Comparison of ENCODE assay signal across 29 cellular contexts in the genomic region with DNA sequence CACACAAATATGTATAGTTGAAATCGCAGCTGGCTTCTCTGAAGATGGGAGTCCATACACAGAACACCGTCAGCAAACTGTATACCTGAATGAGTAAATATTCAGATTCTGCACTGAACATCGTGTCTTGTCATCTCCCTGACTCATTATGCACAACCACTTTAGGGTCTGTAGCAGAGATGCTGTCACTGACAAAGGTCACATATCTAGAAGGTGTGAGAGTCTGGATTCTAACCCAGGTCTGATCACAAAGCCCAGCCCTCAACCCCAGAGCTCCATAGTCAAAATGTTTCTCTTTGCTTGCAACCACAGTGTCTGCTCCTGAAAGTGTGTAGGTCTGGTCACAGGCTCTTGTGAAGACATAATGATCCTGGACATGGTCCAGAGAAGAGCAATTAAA.
"Had no signal": no experiment of that assay in that cellular context is flagged by ENCODE, and none has a peak within 500 bp of the region (broad histone marks: within the 10 kb centered on the region; RNA-seq: fewer than 3 reads in every experiment).

No MANE protein-coding gene starts in this region.

- H3K27ac ChIP-seq: breast epithelium, hepatocyte, pancreas, psoas muscle, right atrium auricular region, spleen, stomach, suprapubic skin, transverse colon, VCaP had no signal

- DNase-seq: activated CD4-positive, alpha-beta T cell treated with anti-CD3 and anti-CD28 coated beads for 1 hour; activated CD8-positive, alpha-beta memory T cell treated with anti-CD3 and anti-CD28 coated beads, Interleukin-2, amount 50 U/mL, for 4 hours; activated gamma-delta T cell treated with Interleukin-2 at 50 U/mL for 16 hours; amniotic stem cell; effector memory CD4-positive, alpha-beta T cell; foreskin melanocyte; glutamatergic neuron; immature natural killer cell; kidney glomerular epithelial cell; left lung; natural killer cell; pancreas; psoas muscle; spleen; stimulated activated CD4-positive, alpha-beta T cell treated with anti-CD3 and anti-CD28 coated beads, Interleukin-4, amount 100 ng/mL, for 24 hours; stomach; T-cell; transverse colon had no signal

- H3K27me3 ChIP-seq: breast epithelium, hepatocyte, left lung, pancreas, right atrium auricular region, spleen, stomach, suprapubic skin, transverse colon had no signal

- H3K4me1 Mint-ChIP-seq: central memory CD8-positive, alpha-beta T cell; immature natural killer cell; natural killer cell had no signal

- H3K36me3 ChIP-seq: breast epithelium, left lung, pancreas, right atrium auricular region, spleen, stomach, suprapubic skin, transverse colon had no signal

- FAIRE-seq: colon, pancreas had no signal

- H3K27ac Mint-ChIP-seq: activated naive CD8-positive, alpha-beta T cell; activated T-helper 1 cell treated with anti-CD3 and anti-CD28 coated beads, Interleukin-12 subunit alpha, Interleukin-12 subunit beta, Interleukin-2, Interleukin-4 antibody, amounts not matched to agents 30 ng/mL and 10 ng/mL and 1 ng/mL, durations not matched to agents 14 hours and 24 hours and 36 hours; immature natural killer cell; mesothelial cell of epicardium; natural killer cell; T-cell; T-helper 2 cell treated with Interferon-gamma antibody and Interleukin-4, amounts not matched to agents 5 μg/mL and 100 μg/mL, for 36 hours had no signal

- H3K36me3 Mint-ChIP-seq: activated naive CD8-positive, alpha-beta T cell; immature natural killer cell; mesothelial cell of epicardium; natural killer cell; T-cell had no signal

- H3K9me3 Mint-ChIP-seq: activated T-helper 1 cell treated with anti-CD3 and anti-CD28 coated beads, Interleukin-12 subunit alpha, Interleukin-12 subunit beta, Interleukin-2, Interleukin-4 antibody, amounts not matched to agents 30 ng/mL and 10 ng/mL and 1 ng/mL, durations not matched to agents 14 hours and 24 hours and 36 hours; central memory CD8-positive, alpha-beta T cell; immature natural killer cell; natural killer cell; T-cell; T-helper 2 cell treated with Interferon-gamma antibody and Interleukin-4, amounts not matched to agents 5 μg/mL and 100 μg/mL, for 36 hours had no signal

- H3K4me3 Mint-ChIP-seq: activated naive CD8-positive, alpha-beta T cell; activated T-helper 1 cell treated with anti-CD3 and anti-CD28 coated beads, Interleukin-12 subunit alpha, Interleukin-12 subunit beta, Interleukin-2, Interleukin-4 antibody, amounts not matched to agents 30 ng/mL and 10 ng/mL and 1 ng/mL, durations not matched to agents 14 hours and 24 hours and 36 hours; central memory CD8-positive, alpha-beta T cell; immature natural killer cell; mesothelial cell of epicardium; natural killer cell; T-cell; T-helper 2 cell treated with Interferon-gamma antibody and Interleukin-4, amounts not matched to agents 5 μg/mL and 100 μg/mL, for 36 hours had no signal

- H3K9me3 ChIP-seq: breast epithelium, left lung, pancreas, psoas muscle, right atrium auricular region, spleen, stomach, suprapubic skin, transverse colon had no signal

- ATAC-seq: natural killer cell, pancreas, psoas muscle, T-cell had no signal

- H3K4me1 ChIP-seq: breast epithelium, pancreas, psoas muscle, right atrium auricular region, spleen, stomach, suprapubic skin, transverse colon had no signal

- H3K4me3 ChIP-seq: breast epithelium, hepatocyte, left lung, pancreas, psoas muscle, right atrium auricular region, spleen, stomach, suprapubic skin, transverse colon had no signal
